ENCODE assay signal across 19 cellular contexts in genomic region chr1:12294076-12294475, GRCh38.
A peak's percentile ranks its signal among the peaks of the same experiment; 100 is the strongest.
DNase-seq lines count a peak whose midpoint lies in the region; ATAC-seq and TF ChIP-seq lines count a peak whose summit lies in the region.
"Had no signal": no experiment of that assay in that cellular context is flagged by ENCODE, and none has a peak within 500 bp of the region (broad histone marks: within the 10 kb centered on the region; RNA-seq: fewer than 3 reads in every experiment).

No MANE protein-coding gene starts in this region.

- H3K36me3 ChIP-seq in ACC112 (ENCODE audit: insufficient read depth, low read length) = peaks cover 4% of the 10 kb centered on the region; the same call in 1 of the 2 replicates

- no peak for TF ChIP-seq CTCF in astrocyte of the spinal cord (IDR thresholded peaks at IDR 0.05; ENCODE audit: low read depth, low read length)
- no peak for TF ChIP-seq CTCF in fibroblast of the aortic adventitia (IDR thresholded peaks at IDR 0.05; ENCODE audit: insufficient read depth, low read length)
- no peak for TF ChIP-seq CTCF in coronary artery (IDR thresholded peaks at IDR 0.05)

- H3K27me3 ChIP-seq in ACC112 (ENCODE audit: insufficient read depth, low read length) = no peaks in the 10 kb centered on the region
- H3K27me3 ChIP-seq: Peyer's patch had no signal

- H3K27ac ChIP-seq in ACC112 (ENCODE audit: low read depth, low read length) (peak overlapping the region; percentile 42; the same call in 1 of the 2 replicates), coronary artery (no peak overlapping the region)
- H3K27ac ChIP-seq: C4-2B, Peyer's patch had no signal

- no peaks in the 10 kb centered on the region for H3K79me2 ChIP-seq in ACC112 (ENCODE audit: control insufficient read depth, insufficient read depth, low read length, unreplicated experiment)

- ATAC-seq in HG03354 (IDR thresholded peaks at IDR 0.05; ENCODE audit: poor library complexity, severe bottlenecking, unreplicated experiment) = no peak
- ATAC-seq: GM12878, HCT116 had no signal

- peak; percentile 14 for DNase-seq in LHCN-M2 (ENCODE audit: low read depth)
- DNase-seq in astrocyte of the spinal cord (ENCODE audit: low read depth, low spot score) = peak; percentile 55
- peak; percentile 49 for DNase-seq in fibroblast of the aortic adventitia (ENCODE audit: low read depth)
- DNase-seq in stimulated activated CD4-positive, alpha-beta T cell treated with anti-CD3 and anti-CD28 coated beads, Interleukin-4, amount 100 ng/mL, for 24 hours = no peak
- no peak for DNase-seq in coronary artery (ENCODE audit: low spot score)
- DNase-seq in HPDE6-E6E7 (ENCODE audit: extremely low spot score) = no peak
- DNase-seq: Caco-2, NCI-H1105, NCI-H1930, NCI-H2171 treated with DMSO at 0.1 percent for 48 hours, NCI-H510A, NCI-H82, Peyer's patch, Right ventricle myocardium superior had no signal

- in situ Hi-C loops in astrocyte of the spinal cord (cut with HindIII; ENCODE audit: low sequenced_read_pairs) = no loop called here

- no peak overlapping the region for H3K4me3 ChIP-seq in ACC112 (ENCODE audit: low read depth, low read length)
- no peak overlapping the region for H3K4me3 ChIP-seq in astrocyte of the spinal cord (ENCODE audit: low read depth, low read length)
- no peak overlapping the region for H3K4me3 ChIP-seq in fibroblast of the aortic adventitia (ENCODE audit: low read depth, low read length)
- H3K4me3 ChIP-seq in coronary artery = no peak overlapping the region
- H3K4me3 ChIP-seq: GM12878, Peyer's patch had no signal

- H3K4me1 ChIP-seq in ACC112 (ENCODE audit: control insufficient read depth, insufficient read depth, low read length, unreplicated experiment) = peaks cover 25% of the 10 kb centered on the region
- H3K4me1 ChIP-seq: Caco-2, Peyer's patch had no signal

- no peak overlapping the region for H2AFZ ChIP-seq in ACC112 (ENCODE audit: low read length, unreplicated experiment)

Comparison
In these comparisons a context has a peak if more than half of its experiments do, and no peak if none do; other contexts are left out.
1. DNase-seq: peak in LHCN-M2 (single experiment), astrocyte of the spinal cord (single experiment) and fibroblast of the aortic adventitia (single experiment); none in stimulated activated CD4-positive, alpha-beta T cell treated with anti-CD3 and anti-CD28 coated beads, Interleukin-4, amount 100 ng/mL, for 24 hours (single experiment), coronary artery (single experiment) and HPDE6-E6E7 (single experiment).